14 cellular contexts compared by ENCODE assay signal in the genomic region with DNA sequence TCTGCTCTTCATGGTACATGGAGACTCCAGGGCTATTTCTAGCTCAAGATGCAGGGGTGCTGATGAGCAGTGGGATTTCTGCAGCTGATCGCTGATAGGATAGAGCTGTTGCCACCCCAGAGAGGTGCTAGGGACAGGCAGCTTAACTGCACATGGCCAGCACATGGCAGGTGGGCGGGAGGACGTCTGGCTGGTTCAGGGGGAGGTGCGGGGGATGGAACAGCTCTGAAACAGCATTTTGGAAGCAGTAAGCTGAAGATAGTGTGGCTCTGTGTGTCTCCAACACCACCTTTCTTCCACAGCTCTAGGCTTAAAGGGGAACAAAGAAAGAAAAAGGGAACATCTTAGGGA.
DNase-seq lines count a peak whose midpoint lies in the region; ATAC-seq lines count a peak whose summit lies in the region.
"Had no signal": no experiment of that assay in that cellular context is flagged by ENCODE, and none has a peak within 500 bp of the region (broad histone marks: within the 10 kb centered on the region; RNA-seq: fewer than 3 reads in every experiment).

No MANE protein-coding gene starts in this region.

- no peak for DNase-seq in activated naive CD8-positive, alpha-beta T cell treated with anti-CD3 and anti-CD28 coated beads for 36 hours
- DNase-seq in globus pallidus (ENCODE audit: low spot score), result peak; percentile 60
- DNase-seq in stimulated activated naive CD8-positive, alpha-beta T cell treated with anti-CD3 and anti-CD28 coated beads, Interleukin-15, amount 100 ng/mL, for 72 hours, result no peak
- no peak for DNase-seq in HPDE6-E6E7 (ENCODE audit: extremely low spot score)
- no peak for DNase-seq in GM03348 (ENCODE audit: low spot score)
- DNase-seq: erythroblast, mammary epithelial cell, NCI-H2081 treated with DMSO at 0.1 percent for 48 hours had no signal

- peak overlapping the region; percentile 83 for H3K27ac Mint-ChIP-seq in activated naive CD8-positive, alpha-beta T cell
- H3K27ac Mint-ChIP-seq in activated naive CD8-positive, alpha-beta T cell treated with anti-CD3 and anti-CD28 coated beads for 36 hours, result no peak overlapping the region
- H3K27ac Mint-ChIP-seq in stimulated activated naive CD8-positive, alpha-beta T cell treated with anti-CD3 and anti-CD28 coated beads, Interleukin-15, amount 100 ng/mL, for 72 hours, result peak overlapping the region; percentile 11 to 38
- H3K27ac Mint-ChIP-seq: activated naive CD4-positive, alpha-beta T cell treated with anti-CD3 and anti-CD28 coated beads for 36 hours; B cell had no signal

- peaks cover 2% of the 10 kb centered on the region for H3K36me3 Mint-ChIP-seq in activated naive CD8-positive, alpha-beta T cell
- H3K36me3 Mint-ChIP-seq in activated naive CD8-positive, alpha-beta T cell treated with anti-CD3 and anti-CD28 coated beads for 36 hours, result peaks cover 3% of the 10 kb centered on the region

- H3K4me3 Mint-ChIP-seq in activated naive CD8-positive, alpha-beta T cell, result no peak overlapping the region
- no peak overlapping the region for H3K4me3 Mint-ChIP-seq in activated naive CD8-positive, alpha-beta T cell treated with anti-CD3 and anti-CD28 coated beads for 36 hours
- no peak overlapping the region for H3K4me3 Mint-ChIP-seq in stimulated activated naive CD8-positive, alpha-beta T cell treated with anti-CD3 and anti-CD28 coated beads, Interleukin-15, amount 100 ng/mL, for 72 hours
- H3K4me3 Mint-ChIP-seq: activated naive CD4-positive, alpha-beta T cell treated with anti-CD3 and anti-CD28 coated beads for 36 hours; B cell; central memory CD8-positive, alpha-beta T cell had no signal

- no peaks in the 10 kb centered on the region for H3K27me3 Mint-ChIP-seq in activated naive CD8-positive, alpha-beta T cell
- peaks cover 3% of the 10 kb centered on the region for H3K27me3 Mint-ChIP-seq in activated naive CD8-positive, alpha-beta T cell treated with anti-CD3 and anti-CD28 coated beads for 36 hours
- peaks cover 17% of the 10 kb centered on the region for H3K27me3 Mint-ChIP-seq in stimulated activated naive CD8-positive, alpha-beta T cell treated with anti-CD3 and anti-CD28 coated beads, Interleukin-15, amount 100 ng/mL, for 72 hours

- peaks cover 12% of the 10 kb centered on the region for H3K4me1 Mint-ChIP-seq in activated naive CD8-positive, alpha-beta T cell (ENCODE audit: low read depth)
- peaks cover 15% of the 10 kb centered on the region for H3K4me1 Mint-ChIP-seq in activated naive CD8-positive, alpha-beta T cell treated with anti-CD3 and anti-CD28 coated beads for 36 hours
- peaks cover 25% of the 10 kb centered on the region for H3K4me1 Mint-ChIP-seq in stimulated activated naive CD8-positive, alpha-beta T cell treated with anti-CD3 and anti-CD28 coated beads, Interleukin-15, amount 100 ng/mL, for 72 hours

- ATAC-seq in HG03378 (IDR thresholded peaks at IDR 0.05; ENCODE audit: unreplicated experiment) (peak; percentile 19), HG03432 (IDR thresholded peaks at IDR 0.05; ENCODE audit: unreplicated experiment) (no peak)
- ATAC-seq in stimulated activated naive CD8-positive, alpha-beta T cell treated with anti-CD3 and anti-CD28 coated beads, Interleukin-15, amount 100 ng/mL, for 72 hours, result peak; percentile 24

- H3K9me3 Mint-ChIP-seq in activated naive CD8-positive, alpha-beta T cell (ENCODE audit: low read depth), result no peaks in the 10 kb centered on the region
- H3K9me3 Mint-ChIP-seq in activated naive CD8-positive, alpha-beta T cell treated with anti-CD3 and anti-CD28 coated beads for 36 hours, result no peaks in the 10 kb centered on the region
- peaks cover 0 to 6% of the 10 kb centered on the region in 2 donors for H3K9me3 Mint-ChIP-seq in stimulated activated naive CD8-positive, alpha-beta T cell treated with anti-CD3 and anti-CD28 coated beads, Interleukin-15, amount 100 ng/mL, for 72 hours
- H3K9me3 Mint-ChIP-seq: activated naive CD4-positive, alpha-beta T cell treated with anti-CD3 and anti-CD28 coated beads for 36 hours; central memory CD8-positive, alpha-beta T cell had no signal
